ENCODE assay signal across 1 cellular context in the genomic region with DNA sequence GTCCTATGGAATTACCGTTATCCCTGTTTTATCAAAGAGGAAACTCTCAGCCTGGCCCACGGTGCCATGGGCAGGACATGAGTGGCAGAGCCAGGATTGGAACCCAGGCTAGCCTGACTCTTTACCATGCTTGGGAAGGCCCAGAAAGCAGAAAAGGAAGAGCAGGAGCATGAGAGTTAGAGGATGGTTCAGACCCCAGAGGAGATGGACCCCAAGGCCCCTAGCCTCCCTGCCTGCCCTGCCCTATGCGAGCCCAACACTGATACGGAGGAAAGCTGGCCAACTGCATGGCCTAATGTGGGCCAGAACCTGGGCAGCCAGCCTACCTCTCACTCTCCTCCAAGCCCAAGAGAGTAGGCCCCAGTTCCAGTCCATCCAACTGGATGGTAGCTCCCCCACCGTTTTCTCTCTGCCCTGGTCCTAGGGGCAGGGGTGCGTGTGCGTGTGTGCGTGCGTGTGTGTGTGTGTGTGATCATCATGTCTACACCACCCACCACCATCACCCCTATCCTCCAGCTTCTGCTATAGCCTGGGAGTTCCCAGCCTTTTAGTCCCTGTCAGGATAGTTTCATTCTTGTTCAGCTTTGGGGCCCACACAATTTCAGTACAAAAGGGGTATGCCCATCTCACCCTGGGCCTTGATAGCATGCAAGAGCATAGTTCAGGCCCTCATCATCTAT.
TF ChIP-seq lines count a peak whose summit lies in the region.

No MANE protein-coding gene starts in this region.

TF ChIP-seq in A549, 52 proteins besides CTCF, POLR2A, EP300 and RAD21:
- TF ChIP-seq NR3C1 (IDR thresholded peaks at IDR 0.05) (no peak), FOXS1 (CRISPR knock-in tag; IDR thresholded peaks at IDR 0.05) (no peak), EHMT2 (IDR thresholded peaks at IDR 0.05; ENCODE audit: low read depth) (no peak), EHF (CRISPR knock-in tag; IDR thresholded peaks at IDR 0.05) (no peak), ESRRA (IDR thresholded peaks at IDR 0.05; ENCODE audit: borderline replicate concordance, low read length) (no peak), NPAS2 (CRISPR knock-in tag; IDR thresholded peaks at IDR 0.05; ENCODE audit: borderline replicate concordance) (no peak), SMC3 (IDR thresholded peaks at IDR 0.05) (no peak), MAFK (IDR thresholded peaks at IDR 0.05; ENCODE audit: partially characterized antibody) (no peak), HOXB5 (CRISPR knock-in tag; IDR thresholded peaks at IDR 0.05) (no peak), SREBF2 (IDR thresholded peaks at IDR 0.05) (no peak), ZNF302 (CRISPR knock-in tag; IDR thresholded peaks at IDR 0.05) (no peak), HOXA7 (CRISPR knock-in tag; IDR thresholded peaks at IDR 0.05) (no peak), TP53 (CRISPR knock-in tag; IDR thresholded peaks at IDR 0.05) (no peak), ZFP36 (IDR thresholded peaks at IDR 0.05; ENCODE audit: borderline replicate concordance, partially characterized antibody) (no peak), NFE2L2 (conservative IDR thresholded peaks at IDR 0.05; ENCODE audit: low read length) (no peak)
- TF ChIP-seq, protein P1, sequence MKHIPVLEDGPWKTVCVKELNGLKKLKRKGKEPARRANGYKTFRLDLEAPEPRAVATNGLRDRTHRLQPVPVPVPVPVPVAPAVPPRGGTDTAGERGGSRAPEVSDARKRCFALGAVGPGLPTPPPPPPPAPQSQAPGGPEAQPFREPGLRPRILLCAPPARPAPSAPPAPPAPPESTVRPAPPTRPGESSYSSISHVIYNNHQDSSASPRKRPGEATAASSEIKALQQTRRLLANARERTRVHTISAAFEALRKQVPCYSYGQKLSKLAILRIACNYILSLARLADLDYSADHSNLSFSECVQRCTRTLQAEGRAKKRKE (CRISPR knock-in tag; IDR thresholded peaks at IDR 0.05; ENCODE audit: low read depth), result no peak
- TF ChIP-seq, protein P2, sequence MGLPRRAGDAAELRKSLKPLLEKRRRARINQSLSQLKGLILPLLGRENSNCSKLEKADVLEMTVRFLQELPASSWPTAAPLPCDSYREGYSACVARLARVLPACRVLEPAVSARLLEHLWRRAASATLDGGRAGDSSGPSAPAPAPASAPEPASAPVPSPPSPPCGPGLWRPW (IDR thresholded peaks at IDR 0.05), result no peak
